12 cellular contexts compared by ENCODE assay signal in genomic region chr17:75308732-75309629, GRCh38. TPM values are rescaled to one million over a fixed set of nuclear protein-coding genes. Genes with fewer than 3 reads are reported as not detected.
DNase-seq lines count a peak whose midpoint lies in the region; ATAC-seq and TF ChIP-seq lines count a peak whose summit lies in the region.
"Had no signal": no experiment of that assay in that cellular context is flagged by ENCODE, and none has a peak within 500 bp of the region (broad histone marks: within the 10 kb centered on the region; RNA-seq: fewer than 3 reads in every experiment).

No MANE protein-coding gene starts in this region.

- H3K36me3 Mint-ChIP-seq in endodermal cell (ENCODE audit: low read depth) (no peaks in the 10 kb centered on the region), nephron (ENCODE audit: low read depth) (no peaks in the 10 kb centered on the region)
- no peaks in the 10 kb centered on the region for H3K36me3 Mint-ChIP-seq in natural killer cell treated with Interleukin-12 subunit alpha and Interleukin-12 subunit beta and Interleukin-15 and Interleukin-18, amount 100 ng/mL, for 72 hours
- H3K36me3 Mint-ChIP-seq: activated CD4-positive, alpha-beta memory T cell treated with anti-CD3 and anti-CD28 coated beads for 36 hours had no signal

- DNase-seq in NCI-H146 treated with DMSO at 0.1 percent for 48 hours (lab: John Stamatoyannopoulos, UW; ENCODE audit: unreplicated experiment) (peak; percentile 37), endodermal cell (no peak), hepatic stellate cell (ENCODE audit: low spot score) (no peak), NCI-H128 (lab: John Stamatoyannopoulos, UW; ENCODE audit: unreplicated experiment) (no peak), NCI-H446 treated with DMSO at 0.1 percent for 48 hours (lab: John Stamatoyannopoulos, UW) (no peak)
- no peak for DNase-seq in natural killer cell treated with Interleukin-12 subunit alpha and Interleukin-12 subunit beta and Interleukin-15 and Interleukin-18, amount 100 ng/mL, for 72 hours (ENCODE audit: low spot score)
- DNase-seq: activated CD4-positive, alpha-beta memory T cell treated with anti-CD3 and anti-CD28 coated beads for 36 hours; foreskin melanocyte; RPMI8226 had no signal

- no peaks in the 10 kb centered on the region for H3K9me3 Mint-ChIP-seq in endodermal cell
- H3K9me3 Mint-ChIP-seq in nephron, result no peaks in the 10 kb centered on the region
- no peaks in the 10 kb centered on the region for H3K9me3 Mint-ChIP-seq in natural killer cell treated with Interleukin-12 subunit alpha and Interleukin-12 subunit beta and Interleukin-15 and Interleukin-18, amount 100 ng/mL, for 72 hours
- H3K9me3 Mint-ChIP-seq: activated CD4-positive, alpha-beta memory T cell treated with anti-CD3 and anti-CD28 coated beads for 36 hours had no signal

- WGBS in endodermal cell (ENCODE audit: insufficient coverage in 1 of 2, insufficient read length in 1 of 2), 2 experiments, result 89 to 95% methylated on average over 13 to 20 of the region's 20 CpGs

- H3K27me3 ChIP-seq in BLaER1 treated with 17β-estradiol and CSF1 and Interleukin-3, amounts not matched to agents 10 nM and 100 nM, result no peaks in the 10 kb centered on the region
- H3K27me3 ChIP-seq in endodermal cell (ENCODE audit: control insufficient read depth, insufficient read depth, low read length, poor library complexity, severe bottlenecking), result no peaks in the 10 kb centered on the region
- H3K27me3 ChIP-seq: breast epithelium had no signal

- H3K27me3 Mint-ChIP-seq in endodermal cell (ENCODE audit: insufficient read depth) (no peaks in the 10 kb centered on the region), nephron (ENCODE audit: low read depth) (peaks cover 3% of the 10 kb centered on the region)
- H3K27me3 Mint-ChIP-seq in natural killer cell treated with Interleukin-12 subunit alpha and Interleukin-12 subunit beta and Interleukin-15 and Interleukin-18, amount 100 ng/mL, for 72 hours, result no peaks in the 10 kb centered on the region
- H3K27me3 Mint-ChIP-seq: activated CD4-positive, alpha-beta memory T cell treated with anti-CD3 and anti-CD28 coated beads for 36 hours had no signal

- peaks cover 17% of the 10 kb centered on the region for H3K4me1 Mint-ChIP-seq in endodermal cell
- no peaks in the 10 kb centered on the region for H3K4me1 Mint-ChIP-seq in nephron
- H3K4me1 Mint-ChIP-seq in natural killer cell treated with Interleukin-12 subunit alpha and Interleukin-12 subunit beta and Interleukin-15 and Interleukin-18, amount 100 ng/mL, for 72 hours (ENCODE audit: low read depth in 2 of 2), result peaks cover 5 to 11% of the 10 kb centered on the region in 2 donors

- peak overlapping the region in 9 of 11 experiments; percentile 21 to 95 (median 83); a peak in 17 of 22 replicates for H3K4me2 ChIP-seq in BLaER1 treated with 17β-estradiol and CSF1 and Interleukin-3, amounts not matched to agents 10 nM and 100 nM

- peaks cover 44 to 97% (median 70%) of the 10 kb centered on the region in 10 experiments for H3K4me1 ChIP-seq in BLaER1 treated with 17β-estradiol and CSF1 and Interleukin-3, amounts not matched to agents 10 nM and 100 nM
- peaks cover 4% of the 10 kb centered on the region for H3K4me1 ChIP-seq in endodermal cell (ENCODE audit: control insufficient read depth, insufficient read depth, low read length)
- H3K4me1 ChIP-seq: breast epithelium had no signal

- TF ChIP-seq CTCF in endodermal cell (conservative IDR thresholded peaks at IDR 0.05), result no peak
- no peak for TF ChIP-seq CTCF in nephron (IDR thresholded peaks at IDR 0.05; ENCODE audit: unreplicated experiment in 3 of 3)

- H3K4me3 Mint-ChIP-seq in endodermal cell, result no peak overlapping the region
- no peak overlapping the region for H3K4me3 Mint-ChIP-seq in nephron
- no peak overlapping the region for H3K4me3 Mint-ChIP-seq in natural killer cell treated with Interleukin-12 subunit alpha and Interleukin-12 subunit beta and Interleukin-15 and Interleukin-18, amount 100 ng/mL, for 72 hours
- H3K4me3 Mint-ChIP-seq: activated CD4-positive, alpha-beta memory T cell treated with anti-CD3 and anti-CD28 coated beads for 36 hours had no signal

- H3K36me3 ChIP-seq in BLaER1 treated with 17β-estradiol and CSF1 and Interleukin-3, amounts not matched to agents 10 nM and 100 nM, result peaks cover 0 to 14% (median 10%) of the 10 kb centered on the region in 11 experiments; a peak in 7 of 22 replicates
- no peaks in the 10 kb centered on the region for H3K36me3 ChIP-seq in endodermal cell (ENCODE audit: control insufficient read depth, insufficient read depth, low read length)
- H3K36me3 ChIP-seq: breast epithelium had no signal

- H3K27ac Mint-ChIP-seq in endodermal cell (peak overlapping the region; percentile 59), nephron (peak overlapping the region in 2 of 3 experiments; percentile 90 to 92)
- H3K27ac Mint-ChIP-seq in natural killer cell treated with Interleukin-12 subunit alpha and Interleukin-12 subunit beta and Interleukin-15 and Interleukin-18, amount 100 ng/mL, for 72 hours, result peak overlapping the region in 1 of 2 donors; percentile 3
- H3K27ac Mint-ChIP-seq: activated CD4-positive, alpha-beta memory T cell treated with anti-CD3 and anti-CD28 coated beads for 36 hours had no signal

- no peak overlapping the region for H3K4me3 ChIP-seq in BLaER1 treated with 17β-estradiol and CSF1 and Interleukin-3, amounts not matched to agents 10 nM and 100 nM
- no peak overlapping the region for H3K4me3 ChIP-seq in endodermal cell (ENCODE audit: low read length)
- H3K4me3 ChIP-seq: breast epithelium had no signal

- H4K20me1 ChIP-seq in BLaER1 treated with 17β-estradiol and CSF1 and Interleukin-3, amounts not matched to agents 10 nM and 100 nM, result 0 out of 22 replicates have a peak, but pooled peaks cover 0 to 5% (median 0%) of the 10 kb centered on the region in 11 experiments

- H3K9ac ChIP-seq in BLaER1 treated with 17β-estradiol and CSF1 and Interleukin-3, amounts not matched to agents 10 nM and 100 nM, result peak overlapping the region in 7 of 11 experiments; percentile 6 to 76 (median 59); a peak in 13 of 22 replicates
- peak overlapping the region; percentile 11 for H3K9ac ChIP-seq in endodermal cell (ENCODE audit: extremely low read depth, low read length, poor library complexity, severe bottlenecking)

- H3K27ac ChIP-seq in BLaER1 treated with 17β-estradiol and CSF1 and Interleukin-3, amounts not matched to agents 10 nM and 100 nM, result peak overlapping the region; percentile 4 to 95 (median 74); a peak in 19 of 22 replicates
- peak overlapping the region; percentile 32 for H3K27ac ChIP-seq in endodermal cell (ENCODE audit: low read depth, low read length)

- H3K9me3 ChIP-seq in BLaER1 treated with 17β-estradiol and CSF1 and Interleukin-3, amounts not matched to agents 10 nM and 100 nM (replicated peaks in 1 of 11), result no peaks in the 10 kb centered on the region
- H3K9me3 ChIP-seq in endodermal cell (ENCODE audit: control insufficient read depth, low read length), result no peaks in the 10 kb centered on the region
- H3K9me3 ChIP-seq: breast epithelium had no signal

- no peak for ATAC-seq in natural killer cell treated with Interleukin-12 subunit alpha and Interleukin-12 subunit beta and Interleukin-15 and Interleukin-18, amount 100 ng/mL, for 72 hours

RNA-seq across cellular contexts. Expression of gene SLC25A19, which starts 19.7 kb away (rescaled TPM):
- 10 to 100 TPM; 10.6 to 10.7 TPM for total RNA-seq in endodermal cell
- polyA plus RNA-seq in endodermal cell (2013, experiment 1 of 2), result 7.9 TPM
- polyA plus RNA-seq in endodermal cell (2013, experiment 2 of 2), result 6.2 TPM
- total RNA-seq in natural killer cell treated with Interleukin-12 subunit alpha and Interleukin-12 subunit beta and Interleukin-15 and Interleukin-18, amount 100 ng/mL, for 72 hours, result 100 to 1,000 TPM in 1 of 2 donors, 10 to 100 TPM in 1; 53.0 to 140 TPM

RNA-seq across cellular contexts. Expression of gene MIF4GD, which starts 38.0 kb away (rescaled TPM):
- total RNA-seq in endodermal cell, result 10 to 100 TPM; 17.9 to 28.6 TPM
- polyA plus RNA-seq in endodermal cell (2013, experiment 1 of 2), result 22.2 TPM
- polyA plus RNA-seq in endodermal cell (2013, experiment 2 of 2), result 20.2 TPM
- total RNA-seq in natural killer cell treated with Interleukin-12 subunit alpha and Interleukin-12 subunit beta and Interleukin-15 and Interleukin-18, amount 100 ng/mL, for 72 hours, result 10 to 100 TPM; 32.3 to 35.2 TPM

RNA-seq across cellular contexts. Expression of gene MRPS7, which starts 47.3 kb away (rescaled TPM):
- total RNA-seq in endodermal cell, result 10 to 100 TPM; 81.0 to 82.5 TPM
- 93.0 TPM for polyA plus RNA-seq in endodermal cell (2013, experiment 1 of 2)
- 81.6 TPM for polyA plus RNA-seq in endodermal cell (2013, experiment 2 of 2)
- total RNA-seq in natural killer cell treated with Interleukin-12 subunit alpha and Interleukin-12 subunit beta and Interleukin-15 and Interleukin-18, amount 100 ng/mL, for 72 hours, result 10 to 100 TPM; 76.4 to 82.8 TPM

RNA-seq across cellular contexts. Expression of gene GGA3, which starts 47.6 kb away (rescaled TPM):
- 10 to 100 TPM; 64.9 to 73.2 TPM for total RNA-seq in endodermal cell
- 53.1 TPM for polyA plus RNA-seq in endodermal cell (2013, experiment 1 of 2)
- polyA plus RNA-seq in endodermal cell (2013, experiment 2 of 2), result 41.4 TPM
- total RNA-seq in natural killer cell treated with Interleukin-12 subunit alpha and Interleukin-12 subunit beta and Interleukin-15 and Interleukin-18, amount 100 ng/mL, for 72 hours, result 100 to 1,000 TPM in 1 of 2 donors, 10 to 100 TPM in 1; 77.3 to 111 TPM

Comparison
In these comparisons a context has a peak if more than half of its experiments do, and no peak if none do; other contexts are left out.
1. RNA of gene SLC25A19, which starts 19.7 kb away (total RNA-seq): 53.0 to 140 TPM in natural killer cell treated with Interleukin-12 subunit alpha and Interleukin-12 subunit beta and Interleukin-15 and Interleukin-18, amount 100 ng/mL, for 72 hours; 10.6 to 10.7 TPM in endodermal cell; every median in the first group is over 4 times any median in the second.